1 cellular context compared by ENCODE assay signal in the genomic region with DNA sequence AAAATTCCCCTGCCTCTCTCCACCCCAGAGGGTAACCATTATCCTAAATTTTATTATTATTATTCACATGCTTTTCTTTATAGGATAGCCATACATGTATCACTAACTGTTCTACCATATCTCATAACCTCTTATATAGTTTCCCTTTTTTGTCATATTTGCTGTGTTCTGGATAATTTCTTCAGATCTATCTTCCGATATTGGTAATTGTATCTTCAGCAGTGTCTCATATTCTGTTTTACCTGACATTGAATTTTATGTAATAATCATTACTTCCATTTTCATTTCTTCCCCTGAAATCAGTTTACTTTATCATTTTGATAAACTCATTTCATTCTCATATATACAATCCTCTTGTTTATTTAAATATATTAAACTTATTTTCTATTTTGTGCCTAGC.
TF ChIP-seq lines count a peak whose summit lies in the region.

No MANE protein-coding gene starts in this region.

TF ChIP-seq in SK-N-SH, 30 proteins besides CTCF, POLR2A, EP300 and RAD21 (continued from another document):
- TF ChIP-seq RCOR1 (IDR thresholded peaks at IDR 0.05; ENCODE audit: low read length) (no peak), ELF1 (IDR thresholded peaks at IDR 0.05) (no peak)
